17 cellular contexts compared by ENCODE assay signal in genomic region chr17:81390436-81391214, GRCh38. TPM values are rescaled to one million over a fixed set of nuclear protein-coding genes. Genes with fewer than 3 reads are reported as not detected.
DNase-seq lines count a peak whose midpoint lies in the region; ATAC-seq and TF ChIP-seq lines count a peak whose summit lies in the region.
"Had no signal": no experiment of that assay in that cellular context is flagged by ENCODE, and none has a peak within 500 bp of the region (broad histone marks: within the 10 kb centered on the region; RNA-seq: fewer than 3 reads in every experiment).

No MANE protein-coding gene starts in this region.

- peaks cover 12% of the 10 kb centered on the region for H3K79me1 ChIP-seq in trophoblast cell (ENCODE audit: low read length)

- no peaks in the 10 kb centered on the region for H3K36me3 ChIP-seq in breast epithelium
- H3K36me3 ChIP-seq in esophagus muscularis mucosa = no peaks in the 10 kb centered on the region
- peaks cover 2 to 5% of the 10 kb centered on the region in 2 experiments for H3K36me3 ChIP-seq in trophoblast cell (ENCODE audit: control insufficient read depth in 1 of 2, insufficient read depth in 2 of 2, low read length in 2 of 2)
- no peaks in the 10 kb centered on the region for H3K36me3 ChIP-seq in upper lobe of left lung
- H3K36me3 ChIP-seq: SJCRH30 had no signal

- no TSS peak for BruUV-seq in MCF 10A (replicated peaks; lab: Mats Ljungman, UMichigan)

- H3K27ac ChIP-seq in breast epithelium (peak overlapping the region; percentile 33 to 96), esophagus muscularis mucosa (replicated peaks in 1 of 4) (peak overlapping the region; percentile 96 to 100 (median 99)), trophoblast cell (ENCODE audit: low read depth, low read length) (no peak overlapping the region), upper lobe of left lung (peak overlapping the region in 3 of 4 donors; percentile 95 to 98 (median 97))
- H3K27ac ChIP-seq: SJCRH30 had no signal

- WGBS in esophagus muscularis mucosa = 90% methylated on average over 20 of the region's 22 CpGs
- no CpG with 5 or more reads among the region's 22 CpGs for WGBS in trophoblast cell (ENCODE audit: extremely low coverage, insufficient coverage, insufficient read length)
- WGBS in upper lobe of left lung, 2 donors = 90% methylated on average over 18 to 22 of the region's 22 CpGs

- H3K9me3 ChIP-seq in breast epithelium (no peaks in the 10 kb centered on the region), esophagus muscularis mucosa (no peaks in the 10 kb centered on the region), trophoblast cell (ENCODE audit: insufficient read depth, low read depth, low read length) (peaks cover 5% of the 10 kb centered on the region), upper lobe of left lung (no peaks in the 10 kb centered on the region)
- H3K9me3 ChIP-seq: SJCRH30 had no signal

- H3K4me1 Mint-ChIP-seq in MCF 10A (ENCODE audit: insufficient read depth, unreplicated experiment) = peaks cover 16% of the 10 kb centered on the region

- no peak for TF ChIP-seq POLR2A in breast epithelium (IDR thresholded peaks at IDR 0.05)
- TF ChIP-seq POLR2A in esophagus muscularis mucosa (IDR thresholded peaks at IDR 0.05; ENCODE audit: low read depth) = no peak
- no peak for TF ChIP-seq POLR2A in upper lobe of left lung (IDR thresholded peaks at IDR 0.05)

- H3K9me3 Mint-ChIP-seq in MCF 10A (ENCODE audit: unreplicated experiment) = no peaks in the 10 kb centered on the region
- H3K9me3 Mint-ChIP-seq: activated naive CD4-positive, alpha-beta T cell treated with anti-CD3 and anti-CD28 coated beads for 36 hours; central memory CD8-positive, alpha-beta T cell; stimulated activated memory B cell treated with anti-CD40 and anti-IgM and Interleukin-4, amounts not matched to agents 10 μg/mL and 1 μg/mL and 100 μg/mL, for 72 hours had no signal

- H3K36me3 Mint-ChIP-seq in MCF 10A (ENCODE audit: insufficient read depth, unreplicated experiment) = peaks cover 18% of the 10 kb centered on the region
- H3K36me3 Mint-ChIP-seq: stimulated activated memory B cell treated with anti-CD40 and anti-IgM and Interleukin-4, amounts not matched to agents 10 μg/mL and 1 μg/mL and 100 μg/mL, for 72 hours had no signal

- H3K9ac ChIP-seq in trophoblast cell (ENCODE audit: low read length) = no peak overlapping the region

- no peak overlapping the region for H2AFZ ChIP-seq in trophoblast cell (ENCODE audit: insufficient read depth, low read length, poor library complexity)

- no peak overlapping the region for H4K91ac ChIP-seq in trophoblast cell (ENCODE audit: low read depth, low read length)

- H3K27me3 ChIP-seq in breast epithelium (no peaks in the 10 kb centered on the region), esophagus muscularis mucosa (no peaks in the 10 kb centered on the region), trophoblast cell (ENCODE audit: insufficient read depth, low read length) (peaks cover 15% of the 10 kb centered on the region), upper lobe of left lung (peaks cover 0 to 24% (median 0%) of the 10 kb centered on the region in 4 donors)
- H3K27me3 ChIP-seq: SJCRH30 had no signal

- peaks cover 12% of the 10 kb centered on the region in 2 donors for H3K4me1 ChIP-seq in breast epithelium
- peaks cover 60 to 82% (median 78%) of the 10 kb centered on the region in 4 donors for H3K4me1 ChIP-seq in esophagus muscularis mucosa
- H3K4me1 ChIP-seq in trophoblast cell (ENCODE audit: control insufficient read depth in 1 of 2, insufficient read depth in 2 of 2, low read length in 2 of 2) = peaks cover 18 to 23% of the 10 kb centered on the region in 2 experiments
- peaks cover 54 to 87% (median 63%) of the 10 kb centered on the region in 4 donors for H3K4me1 ChIP-seq in upper lobe of left lung

- H3K79me2 ChIP-seq in trophoblast cell (ENCODE audit: control insufficient read depth, insufficient read depth, low read length, poor library complexity) = peaks cover 10% of the 10 kb centered on the region

- no peak for TF ChIP-seq EP300 in esophagus muscularis mucosa (IDR thresholded peaks at IDR 0.05)
- no peak for TF ChIP-seq EP300 in upper lobe of left lung (IDR thresholded peaks at IDR 0.05)

- no peak overlapping the region for H2BK120ac ChIP-seq in trophoblast cell (ENCODE audit: insufficient read depth, low read length, poor library complexity)

- no peak overlapping the region for H2AK5ac ChIP-seq in trophoblast cell (ENCODE audit: low read length)

- H3K23ac ChIP-seq in trophoblast cell (ENCODE audit: low read length) = no peak overlapping the region

- no peak overlapping the region for H2BK5ac ChIP-seq in trophoblast cell (ENCODE audit: low read depth, low read length, poor library complexity)

- no peak for TF ChIP-seq CTCF in breast epithelium (IDR thresholded peaks at IDR 0.05)
- TF ChIP-seq CTCF in MCF 10A (IDR thresholded peaks at IDR 0.05; ENCODE audit: unreplicated experiment) = no peak
- TF ChIP-seq CTCF in esophagus muscularis mucosa (IDR thresholded peaks at IDR 0.05) = no peak
- TF ChIP-seq CTCF in upper lobe of left lung (IDR thresholded peaks at IDR 0.05) = no peak

- no peak for ATAC-seq in upper lobe of left lung (ENCODE audit: low FRiP score in 2 of 2)
- no peak for ATAC-seq in GM21717 (IDR thresholded peaks at IDR 0.05; ENCODE audit: unreplicated experiment)
- ATAC-seq: stimulated activated memory B cell treated with anti-CD40 and anti-IgM and Interleukin-4, amounts not matched to agents 10 μg/mL and 1 μg/mL and 100 μg/mL, for 72 hours had no signal

- H3K4ac ChIP-seq in trophoblast cell (ENCODE audit: low read depth, low read length) = no peak overlapping the region

- H3K14ac ChIP-seq in trophoblast cell (ENCODE audit: low read length) = no peak overlapping the region

- H3K27ac Mint-ChIP-seq in MCF 10A (ENCODE audit: low read depth, unreplicated experiment) = no peak overlapping the region
- H3K27ac Mint-ChIP-seq: activated naive CD4-positive, alpha-beta T cell treated with anti-CD3 and anti-CD28 coated beads for 36 hours; stimulated activated memory B cell treated with anti-CD40 and anti-IgM and Interleukin-4, amounts not matched to agents 10 μg/mL and 1 μg/mL and 100 μg/mL, for 72 hours had no signal

- CTCF ChIA-PET in MCF 10A (lab: Yijun Ruan, JAX) = no interaction called here

- H4K8ac ChIP-seq in trophoblast cell (ENCODE audit: low read depth, low read length) = no peak overlapping the region

- DNase-seq in breast epithelium (ENCODE audit: low spot score in 2 of 2) (no peak), MCF 10A (ENCODE audit: unreplicated experiment) (no peak), esophagus muscularis mucosa (ENCODE audit: extremely low spot score) (no peak), trophoblast cell (no peak), upper lobe of left lung (peak in 1 of 2 donors; percentile 58), hypothalamus (lab: John Stamatoyannopoulos, UW) (no peak), NCI-H2029 treated with DMSO at 0.1 percent for 48 hours (lab: John Stamatoyannopoulos, UW) (no peak)
- DNase-seq: activated naive CD4-positive, alpha-beta T cell treated with anti-CD3 and anti-CD28 coated beads for 36 hours; erythroblast; Kasumi-1; mammary epithelial cell; NCI-H2081; SJCRH30; stimulated activated CD4-positive, alpha-beta T cell treated with anti-CD3 and anti-CD28 coated beads, Interleukin-4, amount 100 ng/mL, for 24 hours had no signal

- H3K4me3 ChIP-seq in breast epithelium = no peak overlapping the region
- H3K4me3 ChIP-seq in esophagus muscularis mucosa = no peak overlapping the region
- H3K4me3 ChIP-seq in trophoblast cell (ENCODE audit: low read depth, low read length) = no peak overlapping the region
- H3K4me3 ChIP-seq in upper lobe of left lung = no peak overlapping the region
- H3K4me3 ChIP-seq: SJCRH30 had no signal

- POLR2A ChIA-PET in MCF 10A (lab: Yijun Ruan, JAX) = interaction anchor here (0.9 to 9.2 kb wide), 2 partner anchors 9 to 61 kb away, joined by 3 to 82 read pairs; no protein-coding TSS in a partner anchor

- H4K12ac ChIP-seq in trophoblast cell (ENCODE audit: low read depth, low read length) = no peak overlapping the region

- H2BK12ac ChIP-seq in trophoblast cell (ENCODE audit: low read length) = peak overlapping the region; percentile 10

- intact Hi-C loops in breast epithelium (cut with DNase I; ENCODE audit: low total_unique reads) (no loop called here), MCF 10A (cut with micrococcal nuclease) (no loop called here), esophagus muscularis mucosa (cut with DNase I) (loop anchor here (5.0 kb wide), 1 partner anchor 98 kb away; no protein-coding TSS in a partner anchor)

- H3K4me3 Mint-ChIP-seq in MCF 10A (ENCODE audit: unreplicated experiment) = no peak overlapping the region
- H3K4me3 Mint-ChIP-seq: activated naive CD4-positive, alpha-beta T cell treated with anti-CD3 and anti-CD28 coated beads for 36 hours; central memory CD8-positive, alpha-beta T cell; stimulated activated memory B cell treated with anti-CD40 and anti-IgM and Interleukin-4, amounts not matched to agents 10 μg/mL and 1 μg/mL and 100 μg/mL, for 72 hours had no signal

- H3K4me2 ChIP-seq in trophoblast cell (ENCODE audit: low read length) = no peak overlapping the region

- no peaks in the 10 kb centered on the region for H3K27me3 Mint-ChIP-seq in MCF 10A (ENCODE audit: insufficient read depth, unreplicated experiment)

- no peak overlapping the region for H3K18ac ChIP-seq in trophoblast cell (ENCODE audit: low read length)

RNA-seq across cellular contexts. Expression of gene BAHCC1, which starts 4.6 kb away (rescaled TPM):
- total RNA-seq in breast epithelium = 10 to 100 TPM in 2 of 3 donors, 1 to 10 TPM in 1; 7.4 to 17.0 (median 11.7) TPM
- total RNA-seq in MCF 10A (2022) = 7.4 and 9.2 TPM in 2 replicates
- total RNA-seq in esophagus muscularis mucosa = 10 to 100 TPM; 15.9 to 38.1 (median 21.1) TPM
- polyA plus RNA-seq in trophoblast cell (2013) = 2.8 and 3.1 TPM in 2 replicates
- total RNA-seq in upper lobe of left lung = 10 to 100 TPM in 5 of 6 donors, 1 to 10 TPM in 1; 8.2 to 81.7 (median 21.0) TPM
